In the genomic region with DNA sequence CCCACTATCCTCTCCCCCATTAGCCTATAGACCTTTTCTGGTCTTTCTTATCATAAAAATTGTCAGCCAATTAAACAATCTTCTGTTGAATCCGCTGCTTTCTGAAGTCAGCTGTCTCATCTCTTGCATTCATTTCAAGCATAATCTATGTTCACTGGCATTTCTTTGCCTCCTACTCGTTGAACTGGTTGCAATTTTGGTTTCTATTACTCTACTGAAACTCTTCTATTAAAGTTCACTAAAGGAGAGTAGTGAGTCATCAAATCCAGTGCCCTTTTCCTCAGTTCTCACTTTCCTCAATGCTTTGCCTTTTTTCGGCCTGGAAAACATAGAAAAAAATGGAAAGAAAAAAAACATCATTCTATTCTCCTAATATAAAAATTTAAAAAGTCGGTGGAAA, we compare ENCODE assay signal across 12 cellular contexts. TPM values are rescaled to one million over a fixed set of nuclear protein-coding genes. Genes with fewer than 3 reads are reported as not detected.
DNase-seq lines count a peak whose midpoint lies in the region; ATAC-seq and TF ChIP-seq lines count a peak whose summit lies in the region.
"Had no signal": no experiment of that assay in that cellular context is flagged by ENCODE, and none has a peak within 500 bp of the region (broad histone marks: within the 10 kb centered on the region; RNA-seq: fewer than 3 reads in every experiment).

No MANE protein-coding gene starts in this region.

- ATAC-seq in GM18873 (IDR thresholded peaks at IDR 0.05; ENCODE audit: low FRiP score, unreplicated experiment) (peak; percentile 53), HG02588 (IDR thresholded peaks at IDR 0.05; ENCODE audit: unreplicated experiment) (peak; percentile 69)

- H3K79me2 ChIP-seq in MM.1S (ENCODE audit: low read length) = no peaks in the 10 kb centered on the region

- peaks cover 9% of the 10 kb centered on the region for H3F3A ChIP-seq in MM.1S (ENCODE audit: insufficient read depth, low read length)

- WGBS in stomach, 5 donors = 56 to 68% (median 58%) methylated on average over 4 of the region's 4 CpGs

- H3K27me3 ChIP-seq in MM.1S (replicated peaks; ENCODE audit: insufficient read depth, low read length) (no peaks in the 10 kb centered on the region), stomach (no peaks in the 10 kb centered on the region)
- H3K27me3 ChIP-seq: neutrophil had no signal

- H3K4me1 ChIP-seq in MM.1S (ENCODE audit: low read length) (peaks cover 24% of the 10 kb centered on the region), stomach (peaks cover 0 to 7% (median 2%) of the 10 kb centered on the region in 4 donors)

- H4K20me1 ChIP-seq in MM.1S (ENCODE audit: insufficient read depth, low read length) = no peaks in the 10 kb centered on the region

- no peak overlapping the region for H3K4me3 ChIP-seq in MM.1S (ENCODE audit: low read length)
- H3K4me3 ChIP-seq in stomach = no peak overlapping the region

- no peaks in the 10 kb centered on the region for H3K9me3 ChIP-seq in MM.1S (replicated peaks; ENCODE audit: insufficient read depth, low read length)
- peaks cover 0 to 4% (median 0%) of the 10 kb centered on the region in 4 donors for H3K9me3 ChIP-seq in stomach
- H3K9me3 ChIP-seq: neutrophil had no signal

- H3K27ac ChIP-seq in MM.1S (ENCODE audit: low read length) (no peak overlapping the region), stomach (no peak overlapping the region)
- H3K27ac ChIP-seq: neutrophil had no signal

- H3K9me2 ChIP-seq in MM.1S (replicated peaks; ENCODE audit: insufficient read depth, low read length) = no peaks in the 10 kb centered on the region

- no peak overlapping the region for H3K9ac ChIP-seq in MM.1S (ENCODE audit: low read length)

- intact Hi-C loops in stomach (cut with DNase I; ENCODE audit: low total_unique reads) = no loop called here

- TF ChIP-seq CTCF in MM.1S (IDR thresholded peaks at IDR 0.05; ENCODE audit: low read length) = no peak
- TF ChIP-seq CTCF in stomach (IDR thresholded peaks at IDR 0.05) = no peak

- no peak for TF ChIP-seq POLR2A in stomach (IDR thresholded peaks at IDR 0.05)

- TF ChIP-seq EP300 in stomach (IDR thresholded peaks at IDR 0.05) = no peak

- H2AFZ ChIP-seq in MM.1S (ENCODE audit: low read length) = no peak overlapping the region

- H3K36me3 ChIP-seq in MM.1S (replicated peaks; ENCODE audit: insufficient read depth, low read length) (no peaks in the 10 kb centered on the region), stomach (no peaks in the 10 kb centered on the region)
- H3K36me3 ChIP-seq: neutrophil had no signal

- H3K4me2 ChIP-seq in MM.1S (ENCODE audit: low read depth, low read length) = peak overlapping the region; percentile 71

- DNase-seq in MM.1S (peak; percentile 68), myocyte (ENCODE audit: low read depth) (peak; percentile 33), stomach (no peak), mucosa of gallbladder (ENCODE audit: low spot score) (no peak), NCI-H187 treated with DMSO at 0.1 percent for 48 hours (lab: John Stamatoyannopoulos, UW) (no peak), NCI-H526 (lab: John Stamatoyannopoulos, UW) (no peak)
- DNase-seq: DMS53; effector CD4-positive, alpha-beta T cell; NCI-H345 had no signal

RNA-seq across cellular contexts. Expression of a gene that starts 23.9 kb away (rescaled TPM):
- total RNA-seq in myocyte (0.35 TPM in 1 of 2 replicates, not detected in the other), stomach (1 to 10 TPM in 2 of 5 donors, not detected in 3; 1.2 to 4.4 TPM), mucosa of gallbladder (2.8 TPM)
- 0.13 TPM for polyA plus RNA-seq in myocyte (2012)
- polyA plus RNA-seq in stomach = 10 to 100 TPM in 1 of 3 donors, 1 to 10 TPM in 2; 1.1 to 80.6 (median 3.4) TPM

Comparison
In these comparisons a context has a peak if more than half of its experiments do, and no peak if none do; other contexts are left out.
1. DNase-seq: peak in MM.1S (single experiment) and myocyte (single experiment); none in stomach (single experiment), mucosa of gallbladder (single experiment), NCI-H187 treated with DMSO at 0.1 percent for 48 hours (single experiment) and NCI-H526 (0 of 2).